Comparison of ENCODE assay signal across 17 cellular contexts in genomic region chr2:200913654-200914053, GRCh38. TPM values are rescaled to one million over a fixed set of nuclear protein-coding genes. Genes with fewer than 3 reads are reported as not detected.
DNase-seq lines count a peak whose midpoint lies in the region; ATAC-seq and TF ChIP-seq lines count a peak whose summit lies in the region.
"Had no signal": no experiment of that assay in that cellular context is flagged by ENCODE, and none has a peak within 500 bp of the region (broad histone marks: within the 10 kb centered on the region; RNA-seq: fewer than 3 reads in every experiment).

No MANE protein-coding gene starts in this region.

- no peak for ATAC-seq in activated T-helper 17 cell treated with anti-CD3 and anti-CD28 coated beads, Interleukin-2, amount 50 U/mL, for 72 hours (replicated peaks)

- no peaks in the 10 kb centered on the region for H3K9me3 Mint-ChIP-seq in activated T-helper 17 cell treated with anti-CD3 and anti-CD28 coated beads, Interleukin-2, amount 50 U/mL, for 72 hours
- H3K9me3 Mint-ChIP-seq: dendritic cell treated with granulocyte-macrophage colony-stimulating factor and Interleukin-4, amounts not matched to agents 40 ng/mL and 50 ng/mL, for 4 days had no signal

- TF ChIP-seq CTCF in fibroblast of villous mesenchyme (IDR thresholded peaks at IDR 0.05; ENCODE audit: insufficient read depth, low read depth, low read length) = no peak

- no peaks in the 10 kb centered on the region for H3K4me1 Mint-ChIP-seq in activated T-helper 17 cell treated with anti-CD3 and anti-CD28 coated beads, Interleukin-2, amount 50 U/mL, for 72 hours

- no peaks in the 10 kb centered on the region for H3K27me3 Mint-ChIP-seq in activated T-helper 17 cell treated with anti-CD3 and anti-CD28 coated beads, Interleukin-2, amount 50 U/mL, for 72 hours
- H3K27me3 Mint-ChIP-seq: dendritic cell treated with granulocyte-macrophage colony-stimulating factor and Interleukin-4, amounts not matched to agents 40 ng/mL and 50 ng/mL, for 4 days had no signal

- peak overlapping the region; percentile 66 for H3K27ac Mint-ChIP-seq in activated T-helper 17 cell treated with anti-CD3 and anti-CD28 coated beads, Interleukin-2, amount 50 U/mL, for 72 hours
- H3K27ac Mint-ChIP-seq: dendritic cell treated with granulocyte-macrophage colony-stimulating factor and Interleukin-4, amounts not matched to agents 40 ng/mL and 50 ng/mL, for 4 days had no signal

- peak; percentile 18 for DNase-seq in 8988T
- DNase-seq in ELR (ENCODE audit: low read depth) = peak; percentile 75
- DNase-seq in fibroblast of villous mesenchyme (ENCODE audit: low read depth) = peak; percentile 52
- DNase-seq in NCI-H1436 treated with DMSO at 0.1 percent for 48 hours (lab: John Stamatoyannopoulos, UW) = no peak
- no peak for DNase-seq in iPS-NIHi7 (ENCODE audit: extremely low spot score)
- DNase-seq in DMS 273 (lab: John Stamatoyannopoulos, UW; ENCODE audit: unreplicated experiment) = no peak
- DNase-seq in NCI-H146 treated with DMSO at 0.1 percent for 48 hours (lab: John Stamatoyannopoulos, UW; ENCODE audit: unreplicated experiment) = no peak
- DNase-seq: activated naive CD4-positive, alpha-beta T cell treated with anti-CD3 and anti-CD28 coated beads, Interleukin-2, amount 50 U/mL, for 16 hours; DMS79; foreskin melanocyte; NCI-H2171; posterior cingulate gyrus; testis had no signal

- no peak overlapping the region for H3K4me3 ChIP-seq in fibroblast of villous mesenchyme (ENCODE audit: low read depth, low read length)
- H3K4me3 ChIP-seq: BLaER1, SJSA1, testis had no signal

- H3K4me3 Mint-ChIP-seq in activated T-helper 17 cell treated with anti-CD3 and anti-CD28 coated beads, Interleukin-2, amount 50 U/mL, for 72 hours = no peak overlapping the region
- H3K4me3 Mint-ChIP-seq: dendritic cell treated with granulocyte-macrophage colony-stimulating factor and Interleukin-4, amounts not matched to agents 40 ng/mL and 50 ng/mL, for 4 days had no signal

- H3K36me3 Mint-ChIP-seq in activated T-helper 17 cell treated with anti-CD3 and anti-CD28 coated beads, Interleukin-2, amount 50 U/mL, for 72 hours (ENCODE audit: low read depth) = peaks cover 97% of the 10 kb centered on the region

RNA-seq across cellular contexts. Expression of gene NIF3L1, which starts 24.5 kb away (rescaled TPM):
- total RNA-seq in activated T-helper 17 cell treated with anti-CD3 and anti-CD28 coated beads, Interleukin-2, amount 50 U/mL, for 72 hours = 10 to 100 TPM; 16.9 to 26.0 TPM
- total RNA-seq in fibroblast of villous mesenchyme = 22.9 and 30.2 TPM in 2 replicates

RNA-seq across cellular contexts. Expression of gene PPIL3, which starts 24.8 kb away (rescaled TPM):
- 100 to 1,000 TPM in 1 of 2 donors, 10 to 100 TPM in 1; 41.9 to 146 TPM for total RNA-seq in activated T-helper 17 cell treated with anti-CD3 and anti-CD28 coated beads, Interleukin-2, amount 50 U/mL, for 72 hours
- 28.0 and 38.9 TPM in 2 replicates for total RNA-seq in fibroblast of villous mesenchyme

RNA-seq across cellular contexts. Expression of gene CLK1, which starts 49.2 kb away (rescaled TPM):
- total RNA-seq in activated T-helper 17 cell treated with anti-CD3 and anti-CD28 coated beads, Interleukin-2, amount 50 U/mL, for 72 hours = 100 to 1,000 TPM; 127 to 381 TPM
- total RNA-seq in fibroblast of villous mesenchyme = 39.9 and 64.8 TPM in 2 replicates

RNA-seq across cellular contexts. Expression of gene ORC2, which starts 49.8 kb away (rescaled TPM):
- 10 to 100 TPM; 58.4 to 59.3 TPM for total RNA-seq in activated T-helper 17 cell treated with anti-CD3 and anti-CD28 coated beads, Interleukin-2, amount 50 U/mL, for 72 hours
- 10.0 and 22.5 TPM in 2 replicates for total RNA-seq in fibroblast of villous mesenchyme

Comparison
In these comparisons a context has a peak if more than half of its experiments do, and no peak if none do; other contexts are left out.
1. DNase-seq: peak in 8988T (single experiment), ELR (single experiment) and fibroblast of villous mesenchyme (single experiment); none in NCI-H1436 treated with DMSO at 0.1 percent for 48 hours (single experiment), iPS-NIHi7 (single experiment), DMS 273 (single experiment) and NCI-H146 treated with DMSO at 0.1 percent for 48 hours (single experiment).